Comparison of ENCODE assay signal across 20 cellular contexts in the genomic region with DNA sequence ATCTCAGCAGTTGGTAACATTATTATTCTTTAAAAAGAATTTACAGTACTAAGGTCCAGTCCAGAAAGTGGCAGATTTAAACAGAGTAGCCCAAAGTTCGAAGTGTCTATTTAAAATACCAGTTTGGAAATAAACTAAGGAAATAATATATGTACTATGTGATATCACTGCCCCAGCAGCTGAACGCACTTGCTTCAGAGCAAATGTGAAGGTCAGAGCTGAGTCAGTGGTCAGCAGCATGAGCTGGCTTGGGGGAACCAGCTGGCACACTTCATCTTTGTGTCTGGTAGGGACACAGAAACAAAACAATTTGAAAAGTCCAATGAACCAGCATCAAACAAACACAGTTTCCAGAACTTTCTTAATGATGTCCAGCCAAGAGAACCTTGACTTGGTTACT. TPM values are rescaled to one million over a fixed set of nuclear protein-coding genes. Genes with fewer than 3 reads are reported as not detected.
DNase-seq lines count a peak whose midpoint lies in the region; ATAC-seq, FAIRE-seq and TF ChIP-seq lines count a peak whose summit lies in the region.
"Had no signal": no experiment of that assay in that cellular context is flagged by ENCODE, and none has a peak within 500 bp of the region (broad histone marks: within the 10 kb centered on the region; RNA-seq: fewer than 3 reads in every experiment).

No MANE protein-coding gene starts in this region.

- H3K4me1 ChIP-seq in HepG2 (ENCODE audit: insufficient read depth, low read length) (peaks cover 26% of the 10 kb centered on the region), right lobe of liver (no peaks in the 10 kb centered on the region)
- H3K4me1 ChIP-seq: neural progenitor cell had no signal

- H3K27ac ChIP-seq in HepG2 (ENCODE audit: extremely low read length, insufficient read depth, low read length), result peak overlapping the region; percentile 24
- H3K27ac ChIP-seq in right lobe of liver, result no peak overlapping the region
- H3K27ac ChIP-seq: neural progenitor cell, psoas muscle, WERI-Rb-1 had no signal

- FAIRE-seq in HepG2 (lab: Jason Lieb, UNC), result peak; percentile 46
- FAIRE-seq: kidney had no signal

- H3K27me3 ChIP-seq in HepG2 (ENCODE audit: control insufficient read depth in 1 of 2, insufficient read depth in 2 of 2, low read length in 2 of 2) (no peaks in the 10 kb centered on the region), right lobe of liver (no peaks in the 10 kb centered on the region)
- H3K27me3 ChIP-seq: neural progenitor cell had no signal

- no peaks in the 10 kb centered on the region for H4K20me1 ChIP-seq in HepG2 (ENCODE audit: insufficient read depth, low read length)

- ATAC-seq in HepG2 (peak; percentile 64; the same call in 2 of the 3 replicates), right lobe of liver (no peak)
- ATAC-seq: Right ventricle myocardium inferior had no signal

- in situ Hi-C loops in HepG2 (cut with HindIII; ENCODE audit: extremely low pct_ligation_motif_present, low pct_unique_long_range_greater_than_20kb), result no loop called here

- POLR2A ChIA-PET in HepG2 (lab: Yijun Ruan, JAX), result interaction anchor here (1.0 kb wide), 1 partner anchor 40 kb away, joined by 4 read pairs; a partner anchor contains a TSS

- CTCF ChIA-PET in HepG2 (lab: Yijun Ruan, JAX; ENCODE audit: low intra/inter-chr PET ratio, low total read pairs), result no interaction called here

- intact Hi-C loops in HepG2 (cut with micrococcal nuclease; ENCODE audit: unreplicated experiment) (no loop called here), right lobe of liver (cut with DNase I) (no loop called here), posterior cingulate gyrus (cut with DNase I) (no loop called here)

- H3K9ac ChIP-seq in HepG2 (ENCODE audit: insufficient read depth, low read depth, low read length), result no peak overlapping the region
- H3K9ac ChIP-seq: neural progenitor cell had no signal

- TF ChIP-seq POLR2A in HepG2 (IDR thresholded peaks at IDR 0.05; ENCODE audit: insufficient read depth in 1 of 2, low read depth in 2 of 2, low read length in 2 of 2) (no peak), right lobe of liver (IDR thresholded peaks at IDR 0.05) (no peak)

- no peak overlapping the region for H3K4me2 ChIP-seq in HepG2 (ENCODE audit: low read depth, low read length)
- H3K4me2 ChIP-seq: neural progenitor cell had no signal

- no peaks in the 10 kb centered on the region for H3K79me2 ChIP-seq in HepG2 (ENCODE audit: insufficient read depth, low read length)

- no peak overlapping the region for H2AFZ ChIP-seq in HepG2 (ENCODE audit: low read length)
- H2AFZ ChIP-seq: neural progenitor cell had no signal

- H3K36me3 ChIP-seq in HepG2 (replicated peaks in 1 of 2; ENCODE audit: control insufficient read depth in 1 of 2, insufficient read depth in 2 of 2, low read length in 2 of 2) (peaks cover 5 to 25% of the 10 kb centered on the region in 2 experiments), right lobe of liver (no peaks in the 10 kb centered on the region)

- TF ChIP-seq CTCF in HepG2 (CRISPR knock-in tag; IDR thresholded peaks at IDR 0.05), result no peak
- TF ChIP-seq CTCF in right lobe of liver (IDR thresholded peaks at IDR 0.05), result no peak
- TF ChIP-seq CTCF in cardiac fibroblast (IDR thresholded peaks at IDR 0.05; ENCODE audit: low read depth, low read length), result no peak

- H3K9me3 ChIP-seq in HepG2 (ENCODE audit: low read length) (no peaks in the 10 kb centered on the region), right lobe of liver (no peaks in the 10 kb centered on the region)
- H3K9me3 ChIP-seq: psoas muscle had no signal

- no peak overlapping the region for H3K4me3 ChIP-seq in HepG2 (replicated peaks in 1 of 3; ENCODE audit: insufficient read depth in 1 of 3, low read depth in 2 of 3, low read length in 3 of 3)
- H3K4me3 ChIP-seq in right lobe of liver, result no peak overlapping the region
- no peak overlapping the region for H3K4me3 ChIP-seq in cardiac fibroblast (replicated peaks in 1 of 2; ENCODE audit: low read depth in 2 of 2, low read length in 2 of 2)
- H3K4me3 ChIP-seq: neural progenitor cell, psoas muscle had no signal

- TSS peak; percentile 9 for BruUV-seq in HepG2 (replicated peaks; lab: Mats Ljungman, UMichigan)

- no peak for TF ChIP-seq RAD21 in HepG2 (CRISPR knock-in tag; IDR thresholded peaks at IDR 0.05)

- DNase-seq in HepG2 (ENCODE audit: low spot score), result peak; percentile 38
- no peak for DNase-seq in right lobe of liver
- DNase-seq in cardiac fibroblast (ENCODE audit: low read depth in 2 of 2), result peak; percentile 47 to 74
- DNase-seq in foreskin melanocyte, result peak; percentile 10
- DNase-seq in stimulated activated CD4-positive, alpha-beta T cell treated with anti-CD3 and anti-CD28 coated beads, Interleukin-4, amount 100 ng/mL, for 1 hour, result no peak
- DNase-seq in cerebellum (ENCODE audit: low spot score), result no peak
- no peak for DNase-seq in UCSD-AML1 (lab: John Stamatoyannopoulos, UW; ENCODE audit: unreplicated experiment)
- DNase-seq in posterior cingulate gyrus, result no peak
- DNase-seq: 8988T; activated CD4-positive, alpha-beta T cell treated with anti-CD3 and anti-CD28 coated beads, Interleukin-2, amount 10 ng/mL, durations not matched to agents 24 days and 14 days; activated naive CD4-positive, alpha-beta T cell; activated T-cell treated with anti-CD3 and anti-CD28 coated beads, Interleukin-2, amount 50 U/mL, for 48 hours; CD8-positive, alpha-beta memory T cell; DMS153; kidney; NCI-H1694 treated with DMSO at 0.1 percent for 48 hours; WERI-Rb-1 had no signal

- no peak for TF ChIP-seq EP300 in HepG2 (IDR thresholded peaks at IDR 0.05; ENCODE audit: low read depth in 2 of 2, low read length in 2 of 2)
- TF ChIP-seq EP300 in HepG2 (CRISPR knock-in tag; IDR thresholded peaks at IDR 0.05; ENCODE audit: borderline replicate concordance), result no peak

- WGBS in HepG2 (ENCODE audit: low lambda C conversion rate), result 58% methylated on average over 2 of the region's 2 CpGs
- 85% methylated on average over 2 of the region's 2 CpGs for WGBS in right lobe of liver (ENCODE audit: insufficient coverage, low coverage, low lambda C conversion rate, missing lambda C conversion rate)

RNA-seq across cellular contexts. Expression of a gene that starts 15.4 kb away (rescaled TPM):
- total RNA-seq in HepG2 (2016; rRNA removed; fragmentation: Illumina TruSeq; extraction: Trizol) (191 and 200 TPM in 2 replicates), right lobe of liver (10 to 100 TPM; 32.6 to 49.8 (median 43.5) TPM), cerebellum (46.7 TPM)
- 220 and 308 TPM in 2 replicates for total RNA-seq in HepG2 (2016; cell fraction: cytosol; rRNA removed; fragmentation: Illumina TruSeq; extraction: Trizol; ENCODE audit: low read depth)
- total RNA-seq in HepG2 (2016; cell fraction: insoluble cytoplasmic fraction; rRNA removed; fragmentation: Illumina TruSeq; extraction: Trizol), result 192 and 194 TPM in 2 replicates
- total RNA-seq in HepG2 (2016; cell fraction: membrane; rRNA removed; fragmentation: Illumina TruSeq; extraction: Trizol), result 279 and 333 TPM in 2 replicates
- total RNA-seq in HepG2 (2016; cell fraction: nucleus; rRNA removed; fragmentation: Illumina TruSeq; extraction: Trizol), result 116 and 125 TPM in 2 replicates
- 86.9 and 133 TPM in 2 replicates for polyA plus RNA-seq in HepG2 (2011; rRNA removed)
- polyA plus RNA-seq in HepG2 (2011; cell fraction: cytosol; rRNA removed), result 90.3 and 110 TPM in 2 replicates
- polyA plus RNA-seq in HepG2 (2011; cell fraction: nucleus; rRNA removed), result 36.1 and 45.4 TPM in 2 replicates
- 61.8 and 116 TPM in 2 replicates for polyA plus RNA-seq in HepG2 (2012)
- polyA plus RNA-seq in HepG2 (2016; cell fraction: cytosol; fragmentation: Illumina TruSeq; extraction: Trizol; ENCODE audit: low read depth), result 248 and 371 TPM in 2 replicates
- 171 and 177 TPM in 2 replicates for polyA plus RNA-seq in HepG2 (2016; cell fraction: insoluble cytoplasmic fraction; fragmentation: Illumina TruSeq; extraction: Trizol; ENCODE audit: low read depth)
- polyA plus RNA-seq in HepG2 (2016; cell fraction: membrane; fragmentation: Illumina TruSeq; extraction: Trizol; ENCODE audit: low read depth), result 243 and 316 TPM in 2 replicates
- 178 and 179 TPM in 2 replicates for polyA plus RNA-seq in HepG2 (2016; cell fraction: nucleus; fragmentation: Illumina TruSeq; extraction: Trizol; ENCODE audit: insufficient read depth, low read depth)
- polyA minus RNA-seq in HepG2 (2011; rRNA and poly(A)+ RNA removed; ENCODE audit: low replicate concordance), result 57.9 and 63.5 TPM in 2 replicates
- 22.6 and 28.8 TPM in 2 replicates for polyA minus RNA-seq in HepG2 (2011; cell fraction: cytosol; rRNA and poly(A)+ RNA removed)
- polyA minus RNA-seq in HepG2 (2011; cell fraction: nucleus; rRNA and poly(A)+ RNA removed), result 64.8 and 69.5 TPM in 2 replicates

RNA-seq across cellular contexts. Expression of a gene that starts 40.1 kb away (rescaled TPM):
- total RNA-seq in HepG2 (2016; rRNA removed; fragmentation: Illumina TruSeq; extraction: Trizol) (163 and 184 TPM in 2 replicates), right lobe of liver (10 to 100 TPM; 45.6 to 72.1 (median 54.0) TPM), cerebellum (39.8 TPM)
- total RNA-seq in HepG2 (2016; cell fraction: cytosol; rRNA removed; fragmentation: Illumina TruSeq; extraction: Trizol; ENCODE audit: low read depth), result 87.4 and 106 TPM in 2 replicates
- total RNA-seq in HepG2 (2016; cell fraction: insoluble cytoplasmic fraction; rRNA removed; fragmentation: Illumina TruSeq; extraction: Trizol), result 172 and 188 TPM in 2 replicates
- 122 and 141 TPM in 2 replicates for total RNA-seq in HepG2 (2016; cell fraction: membrane; rRNA removed; fragmentation: Illumina TruSeq; extraction: Trizol)
- 137 and 149 TPM in 2 replicates for total RNA-seq in HepG2 (2016; cell fraction: nucleus; rRNA removed; fragmentation: Illumina TruSeq; extraction: Trizol)
- polyA plus RNA-seq in HepG2 (2011; rRNA removed), result 157 and 184 TPM in 2 replicates
- 179 and 195 TPM in 2 replicates for polyA plus RNA-seq in HepG2 (2011; cell fraction: cytosol; rRNA removed)
- 50.7 TPM in 2 replicates for polyA plus RNA-seq in HepG2 (2011; cell fraction: nucleus; rRNA removed)
- 127 and 151 TPM in 2 replicates for polyA plus RNA-seq in HepG2 (2012)
- 93.8 and 119 TPM in 2 replicates for polyA plus RNA-seq in HepG2 (2016; cell fraction: cytosol; fragmentation: Illumina TruSeq; extraction: Trizol; ENCODE audit: low read depth)
- 155 and 169 TPM in 2 replicates for polyA plus RNA-seq in HepG2 (2016; cell fraction: insoluble cytoplasmic fraction; fragmentation: Illumina TruSeq; extraction: Trizol; ENCODE audit: low read depth)
- polyA plus RNA-seq in HepG2 (2016; cell fraction: membrane; fragmentation: Illumina TruSeq; extraction: Trizol; ENCODE audit: low read depth), result 116 and 139 TPM in 2 replicates
- polyA plus RNA-seq in HepG2 (2016; cell fraction: nucleus; fragmentation: Illumina TruSeq; extraction: Trizol; ENCODE audit: insufficient read depth, low read depth), result 215 and 223 TPM in 2 replicates
- 101 and 129 TPM in 2 replicates for polyA minus RNA-seq in HepG2 (2011; rRNA and poly(A)+ RNA removed; ENCODE audit: low replicate concordance)
- polyA minus RNA-seq in HepG2 (2011; cell fraction: cytosol; rRNA and poly(A)+ RNA removed), result 36.3 and 44.5 TPM in 2 replicates
- polyA minus RNA-seq in HepG2 (2011; cell fraction: nucleus; rRNA and poly(A)+ RNA removed), result 24.2 and 24.3 TPM in 2 replicates

Comparison
In these comparisons a context has a peak if more than half of its experiments do, and no peak if none do; other contexts are left out.
1. DNase-seq: peak in HepG2 (single experiment), cardiac fibroblast (2 of 2) and foreskin melanocyte (single experiment); none in right lobe of liver (0 of 3), stimulated activated CD4-positive, alpha-beta T cell treated with anti-CD3 and anti-CD28 coated beads, Interleukin-4, amount 100 ng/mL, for 1 hour (single experiment), cerebellum (single experiment), UCSD-AML1 (single experiment) and posterior cingulate gyrus (0 of 10).